Comparison of ENCODE assay signal across 15 cellular contexts in the genomic region with DNA sequence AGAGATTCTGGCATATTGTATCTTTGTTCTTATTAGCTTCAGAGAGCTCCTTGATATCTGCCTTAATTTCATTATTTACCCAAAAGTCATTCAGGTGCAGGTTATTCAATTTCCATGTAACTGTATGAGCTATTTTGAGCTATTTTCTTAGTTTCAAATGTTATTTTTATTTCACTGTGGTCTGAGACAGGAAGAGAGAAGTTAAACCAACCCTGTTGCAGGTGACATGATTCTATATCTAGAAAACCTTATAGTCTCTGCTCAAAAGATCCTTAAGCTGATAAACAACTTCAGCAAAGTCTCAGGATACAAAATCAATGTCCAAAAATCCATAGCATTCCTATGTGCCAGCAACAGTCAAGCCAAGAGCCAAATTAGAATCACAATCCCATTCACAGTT.
DNase-seq lines count a peak whose midpoint lies in the region; ATAC-seq and TF ChIP-seq lines count a peak whose summit lies in the region.
"Had no signal": no experiment of that assay in that cellular context is flagged by ENCODE, and none has a peak within 500 bp of the region (broad histone marks: within the 10 kb centered on the region; RNA-seq: fewer than 3 reads in every experiment).

No MANE protein-coding gene starts in this region.

- no peaks in the 10 kb centered on the region for H3K27me3 ChIP-seq in left lung
- H3K27me3 ChIP-seq: colonic mucosa had no signal

- H3K4me1 ChIP-seq in left lung: no peaks in the 10 kb centered on the region
- H3K4me1 ChIP-seq: colonic mucosa had no signal

- ATAC-seq in GM18861 (IDR thresholded peaks at IDR 0.05; ENCODE audit: unreplicated experiment) (peak; percentile 79), GM21528 (IDR thresholded peaks at IDR 0.05; ENCODE audit: low FRiP score, unreplicated experiment) (peak; percentile 94), HG03064 (IDR thresholded peaks at IDR 0.05; ENCODE audit: low read depth, unreplicated experiment) (peak; percentile 98), left lung (no peak)
- ATAC-seq: activated naive CD4-positive, alpha-beta T cell treated with anti-CD3 and anti-CD28 coated beads, Interleukin-2, amount 50 U/mL, for 72 hours; stimulated activated effector memory CD8-positive, alpha-beta T cell treated with anti-CD3 and anti-CD28 coated beads, Interleukin-12 subunit alpha, Interleukin-12 subunit beta, amount 100 ng/mL, for 72 hours had no signal

- no peak for TF ChIP-seq CTCF in left lung (IDR thresholded peaks at IDR 0.05)

- no peak overlapping the region for H3K27ac ChIP-seq in left lung
- H3K27ac ChIP-seq: C4-2B, colonic mucosa had no signal

- H3K4me3 ChIP-seq in left lung: no peak overlapping the region
- H3K4me3 ChIP-seq: colonic mucosa had no signal

- H3K36me3 ChIP-seq in left lung: no peaks in the 10 kb centered on the region
- H3K36me3 ChIP-seq: colonic mucosa had no signal

- no peaks in the 10 kb centered on the region for H3K9me3 ChIP-seq in left lung
- H3K9me3 ChIP-seq: colonic mucosa had no signal

- DNase-seq in NAMALWA (ENCODE audit: low spot score) (peak; percentile 38), hippocampal formation (lab: John Stamatoyannopoulos, UW) (no peak), left lung (no peak), NOMO-1 treated with dmso at 0.1 percent for 144 hours (lab: John Stamatoyannopoulos, UW; ENCODE audit: unreplicated experiment) (no peak)
- DNase-seq in activated CD4-positive, CD25-positive, alpha-beta regulatory T cell (lab: John Stamatoyannopoulos, UW): no peak
- DNase-seq: colonic mucosa; NCI-H1048; NCI-H526; stimulated activated CD4-positive, alpha-beta T cell treated with anti-CD3 and anti-CD28 coated beads, Interleukin-15, amount 100 ng/mL, for 24 hours had no signal

- intact Hi-C loops in left lung (cut with DNase I): no loop called here
